In genomic region chr13:79427265-79427664, GRCh38 we compare ENCODE assay signal across 13 cellular contexts.
"Had no signal": no experiment of that assay in that cellular context is flagged by ENCODE, and none has a peak within 500 bp of the region (broad histone marks: within the 10 kb centered on the region; RNA-seq: fewer than 3 reads in every experiment).

No MANE protein-coding gene starts in this region.

- H3K27ac ChIP-seq: esophagus squamous epithelium, hepatocyte, lower lobe of right lung, upper lobe of right lung had no signal

- DNase-seq: activated CD4-positive, alpha-beta T cell treated with anti-CD3 and anti-CD28 coated beads for 36 hours; activated CD4-positive, alpha-beta T cell treated with anti-CD3 and anti-CD28 coated beads, Interleukin-2, amount 50 U/mL, for 48 hours; effector memory CD8-positive, alpha-beta T cell; esophagus squamous epithelium; lower lobe of right lung; naive thymus-derived CD8-positive, alpha-beta T cell; occipital lobe; stimulated activated CD8-positive, alpha-beta memory T cell treated with anti-CD3 and anti-CD28 coated beads, Interleukin-4, amount 100 ng/mL, for 48 hours; stimulated activated naive CD4-positive, alpha-beta T cell; upper lobe of right lung had no signal

- H3K27me3 Mint-ChIP-seq: activated CD4-positive, alpha-beta T cell treated with anti-CD3 and anti-CD28 coated beads for 36 hours; activated naive CD8-positive, alpha-beta T cell; effector memory CD8-positive, alpha-beta T cell; naive thymus-derived CD8-positive, alpha-beta T cell had no signal

- ATAC-seq: activated CD4-positive, alpha-beta T cell treated with anti-CD3 and anti-CD28 coated beads for 36 hours; effector memory CD8-positive, alpha-beta T cell; lower lobe of right lung; naive thymus-derived CD8-positive, alpha-beta T cell; upper lobe of right lung; WTC11 had no signal

- H3K9me3 ChIP-seq: esophagus squamous epithelium, lower lobe of right lung, upper lobe of right lung had no signal

- H3K36me3 Mint-ChIP-seq: activated naive CD8-positive, alpha-beta T cell; WTC11 had no signal

- H3K4me1 Mint-ChIP-seq: naive thymus-derived CD8-positive, alpha-beta T cell; WTC11 had no signal

- H3K9me3 Mint-ChIP-seq: effector memory CD8-positive, alpha-beta T cell; naive thymus-derived CD8-positive, alpha-beta T cell; WTC11 had no signal

- H3K27me3 ChIP-seq: esophagus squamous epithelium, hepatocyte, upper lobe of right lung had no signal

- H3K4me1 ChIP-seq: lower lobe of right lung, upper lobe of right lung had no signal

- H3K36me3 ChIP-seq: esophagus squamous epithelium, lower lobe of right lung, upper lobe of right lung had no signal

- H3K4me3 Mint-ChIP-seq: activated CD4-positive, alpha-beta T cell treated with anti-CD3 and anti-CD28 coated beads for 36 hours; activated naive CD8-positive, alpha-beta T cell; effector memory CD8-positive, alpha-beta T cell; naive thymus-derived CD8-positive, alpha-beta T cell; WTC11 had no signal

- H3K4me3 ChIP-seq: esophagus squamous epithelium, hepatocyte, lower lobe of right lung, upper lobe of right lung had no signal

- H3K27ac Mint-ChIP-seq: activated CD4-positive, alpha-beta T cell treated with anti-CD3 and anti-CD28 coated beads for 36 hours; activated naive CD8-positive, alpha-beta T cell; effector memory CD8-positive, alpha-beta T cell; WTC11 had no signal
